In genomic region chr5:133735346-133735745, GRCh38 we compare ENCODE assay signal across 16 cellular contexts.
DNase-seq lines count a peak whose midpoint lies in the region; ATAC-seq, FAIRE-seq and TF ChIP-seq lines count a peak whose summit lies in the region.
"Had no signal": no experiment of that assay in that cellular context is flagged by ENCODE, and none has a peak within 500 bp of the region (broad histone marks: within the 10 kb centered on the region; RNA-seq: fewer than 3 reads in every experiment).

No MANE protein-coding gene starts in this region.

- no peaks in the 10 kb centered on the region for H3K79me2 ChIP-seq in ACC112 (ENCODE audit: control insufficient read depth, insufficient read depth, low read length, unreplicated experiment)

- H3K4me1 ChIP-seq in ACC112 (ENCODE audit: control insufficient read depth, insufficient read depth, low read length, unreplicated experiment), result peaks cover 11% of the 10 kb centered on the region
- H3K4me1 ChIP-seq: tibial nerve had no signal

- H3K27ac ChIP-seq in ACC112 (ENCODE audit: low read depth, low read length), result peak overlapping the region; percentile 45
- H3K27ac ChIP-seq: tibial nerve had no signal

- peaks cover 6% of the 10 kb centered on the region; the same call in 1 of the 2 replicates for H3K27me3 ChIP-seq in ACC112 (ENCODE audit: insufficient read depth, low read length)
- H3K27me3 ChIP-seq: tibial nerve had no signal

- in situ Hi-C loops in astrocyte of the spinal cord (cut with HindIII; ENCODE audit: low sequenced_read_pairs), result no loop called here

- no peak for TF ChIP-seq CTCF in astrocyte of the spinal cord (IDR thresholded peaks at IDR 0.05; ENCODE audit: low read depth, low read length)

- no peak overlapping the region for H2AFZ ChIP-seq in ACC112 (ENCODE audit: low read length, unreplicated experiment)
- H2AFZ ChIP-seq: GM23338 had no signal

- no peak for FAIRE-seq in HTR-8/SVneo (lab: Jason Lieb, UNC)

- H3K4me3 ChIP-seq in ACC112 (ENCODE audit: low read depth, low read length) (no peak overlapping the region), astrocyte of the spinal cord (ENCODE audit: low read depth, low read length) (no peak overlapping the region)
- H3K4me3 ChIP-seq: GM23338, tibial nerve had no signal

- DNase-seq in HTR-8/SVneo (ENCODE audit: insufficient read length, low spot score), result peak; percentile 44
- peak; percentile 45 for DNase-seq in astrocyte of the spinal cord (ENCODE audit: low read depth, low spot score)
- peak; percentile 56 for DNase-seq in kidney tubule cell (ENCODE audit: low spot score)
- no peak for DNase-seq in stimulated activated CD4-positive, alpha-beta T cell treated with anti-CD3 and anti-CD28 coated beads, Interleukin-1b, Interleukin-23, amount 100 ng/mL, for 48 hours
- DNase-seq in GM19238 (ENCODE audit: insufficient read length, low spot score), result no peak
- DNase-seq: DND-41, left colon, NCI-H1105, NCI-H524 had no signal

- ATAC-seq in HG03439 (IDR thresholded peaks at IDR 0.05; ENCODE audit: unreplicated experiment) (no peak), HG02763 (IDR thresholded peaks at IDR 0.05; ENCODE audit: unreplicated experiment) (no peak)
- ATAC-seq: activated naive CD4-positive, alpha-beta T cell treated with anti-CD3 and anti-CD28 coated beads, Interleukin-2, amount 50 U/mL, for 72 hours; GM23338; left colon; Right ventricle myocardium inferior had no signal

- H3K36me3 ChIP-seq in ACC112 (ENCODE audit: insufficient read depth, low read length), result no peaks in the 10 kb centered on the region
- H3K36me3 ChIP-seq: tibial nerve had no signal

Comparison
In these comparisons a context has a peak if more than half of its experiments do, and no peak if none do; other contexts are left out.
1. DNase-seq: peak in HTR-8/SVneo (single experiment), astrocyte of the spinal cord (single experiment) and kidney tubule cell (single experiment); none in stimulated activated CD4-positive, alpha-beta T cell treated with anti-CD3 and anti-CD28 coated beads, Interleukin-1b, Interleukin-23, amount 100 ng/mL, for 48 hours (single experiment) and GM19238 (single experiment).